In the genomic region with DNA sequence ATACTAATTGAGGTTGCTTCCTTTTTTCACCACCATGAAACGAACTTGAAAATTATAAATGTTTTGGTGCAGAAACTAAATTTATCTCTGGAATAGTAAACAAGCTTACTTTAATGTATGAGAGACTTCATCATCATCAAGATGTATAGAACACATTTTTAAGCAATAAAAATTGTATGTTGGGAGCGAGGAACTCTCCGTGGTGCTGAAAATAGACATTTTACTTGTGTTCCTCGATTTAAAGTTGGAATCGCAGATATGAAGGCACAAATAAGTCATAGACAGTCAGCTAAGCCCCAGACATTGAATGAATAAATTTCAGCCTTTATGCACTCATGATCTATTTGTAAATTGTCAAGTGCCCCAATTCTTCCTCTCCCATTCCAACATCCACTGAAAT, we compare ENCODE assay signal across 2 cellular contexts.
TF ChIP-seq lines count a peak whose summit lies in the region.

No MANE protein-coding gene starts in this region.

TF ChIP-seq in GM12878, 131 proteins besides CTCF, POLR2A, EP300 and RAD21:
- TF ChIP-seq, protein P1, sequence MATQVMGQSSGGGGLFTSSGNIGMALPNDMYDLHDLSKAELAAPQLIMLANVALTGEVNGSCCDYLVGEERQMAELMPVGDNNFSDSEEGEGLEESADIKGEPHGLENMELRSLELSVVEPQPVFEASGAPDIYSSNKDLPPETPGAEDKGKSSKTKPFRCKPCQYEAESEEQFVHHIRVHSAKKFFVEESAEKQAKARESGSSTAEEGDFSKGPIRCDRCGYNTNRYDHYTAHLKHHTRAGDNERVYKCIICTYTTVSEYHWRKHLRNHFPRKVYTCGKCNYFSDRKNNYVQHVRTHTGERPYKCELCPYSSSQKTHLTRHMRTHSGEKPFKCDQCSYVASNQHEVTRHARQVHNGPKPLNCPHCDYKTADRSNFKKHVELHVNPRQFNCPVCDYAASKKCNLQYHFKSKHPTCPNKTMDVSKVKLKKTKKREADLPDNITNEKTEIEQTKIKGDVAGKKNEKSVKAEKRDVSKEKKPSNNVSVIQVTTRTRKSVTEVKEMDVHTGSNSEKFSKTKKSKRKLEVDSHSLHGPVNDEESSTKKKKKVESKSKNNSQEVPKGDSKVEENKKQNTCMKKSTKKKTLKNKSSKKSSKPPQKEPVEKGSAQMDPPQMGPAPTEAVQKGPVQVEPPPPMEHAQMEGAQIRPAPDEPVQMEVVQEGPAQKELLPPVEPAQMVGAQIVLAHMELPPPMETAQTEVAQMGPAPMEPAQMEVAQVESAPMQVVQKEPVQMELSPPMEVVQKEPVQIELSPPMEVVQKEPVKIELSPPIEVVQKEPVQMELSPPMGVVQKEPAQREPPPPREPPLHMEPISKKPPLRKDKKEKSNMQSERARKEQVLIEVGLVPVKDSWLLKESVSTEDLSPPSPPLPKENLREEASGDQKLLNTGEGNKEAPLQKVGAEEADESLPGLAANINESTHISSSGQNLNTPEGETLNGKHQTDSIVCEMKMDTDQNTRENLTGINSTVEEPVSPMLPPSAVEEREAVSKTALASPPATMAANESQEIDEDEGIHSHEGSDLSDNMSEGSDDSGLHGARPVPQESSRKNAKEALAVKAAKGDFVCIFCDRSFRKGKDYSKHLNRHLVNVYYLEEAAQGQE (IDR thresholded peaks at IDR 0.05; ENCODE audit: low read depth, low read length), result peak; percentile 76
- TF ChIP-seq TCF3 (IDR thresholded peaks at IDR 0.05; ENCODE audit: borderline replicate concordance, insufficient read depth, low read depth, low read length), result no peak

TF ChIP-seq in liver, 16 proteins besides CTCF, POLR2A, EP300 and RAD21 (continued from another document):
- TF ChIP-seq, protein P1 (IDR thresholded peaks at IDR 0.05), result peak; percentile 97
